32 cellular contexts compared by ENCODE assay signal in the genomic region with DNA sequence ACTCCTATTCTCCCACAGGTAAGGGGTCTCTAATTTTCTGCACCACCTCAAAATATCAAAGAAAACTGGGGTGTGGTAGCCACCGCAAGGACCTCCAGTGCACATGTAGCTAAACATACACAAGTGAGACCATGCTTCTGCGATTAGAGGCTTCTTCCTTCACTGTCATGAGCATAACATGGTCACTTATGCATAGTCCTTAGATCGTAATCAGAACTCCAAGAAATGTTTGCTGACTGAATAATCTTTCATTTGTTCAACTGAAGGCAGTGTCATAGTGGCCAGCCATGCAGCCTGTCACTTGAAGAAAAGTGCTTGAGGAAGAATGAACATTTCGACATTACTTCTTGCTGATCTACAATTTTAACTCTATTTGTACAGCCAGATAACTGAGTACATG. TPM values are rescaled to one million over a fixed set of nuclear protein-coding genes. Genes with fewer than 3 reads are reported as not detected.
"Had no signal": no experiment of that assay in that cellular context is flagged by ENCODE, and none has a peak within 500 bp of the region (broad histone marks: within the 10 kb centered on the region; RNA-seq: fewer than 3 reads in every experiment).

No MANE protein-coding gene starts in this region.

- DNase-seq: activated CD4-positive, alpha-beta T cell treated with anti-CD3 and anti-CD28 coated beads for 1 hour; activated CD4-positive, alpha-beta T cell treated with anti-CD3 and anti-CD28 coated beads for 48 hours; activated CD4-positive, alpha-beta T cell treated with anti-CD3 and anti-CD28 coated beads, Interleukin-2, amount 50 U/mL, for 4 hours; activated CD4-positive, CD25-positive, alpha-beta regulatory T cell; activated CD8-positive, alpha-beta T cell treated with anti-CD3 and anti-CD28 coated beads, Interleukin-2, amount 10 ng/mL, durations not matched to agents 7 days and 5 days; activated gamma-delta T cell treated with Interleukin-2 at 50 U/mL for 16 hours; activated naive CD4-positive, alpha-beta T cell treated with anti-CD3 and anti-CD28 coated beads for 36 hours; activated T-cell treated with anti-CD3 and anti-CD28 coated beads, Interleukin-2, amount 50 U/mL, for 24 hours; anterior cingulate cortex; caudate nucleus; MG63; NCI-H1048; NCI-H1105 treated with DMSO at 0.1 percent for 48 hours; NCI-H1436 treated with DMSO at 0.1 percent for 48 hours; NCI-H1694 treated with DMSO at 0.1 percent for 48 hours; NCI-H2029; NCI-H345; NCI-H524 treated with DMSO at 0.1 percent for 48 hours; SHP77; SJCRH30; SW 1271; T-helper 1 cell; T-helper 2 cell; T-helper 9 cell; WERI-Rb-1 had no signal

- H3K36me3 ChIP-seq: MG63, SJCRH30, WERI-Rb-1 had no signal

- H3K4me3 ChIP-seq: MG63, SJCRH30 had no signal

- H3K27me3 ChIP-seq: SJCRH30 had no signal

- H3K27ac ChIP-seq: SJCRH30, WERI-Rb-1 had no signal

- H3K9me3 ChIP-seq: MG63, SJCRH30 had no signal

- ATAC-seq: activated CD8-positive, alpha-beta T cell treated with anti-CD3 and anti-CD28 coated beads, Interleukin-2, amount 10 ng/mL, durations not matched to agents 7 days and 5 days; activated naive CD4-positive, alpha-beta T cell treated with anti-CD3 and anti-CD28 coated beads, Interleukin-2, amount 50 U/mL, for 72 hours; Panc1 had no signal

RNA-seq across cellular contexts. Expression of a gene that starts 14.6 kb away (rescaled TPM):
- total RNA-seq: activated CD8-positive, alpha-beta T cell treated with anti-CD3 and anti-CD28 coated beads, Interleukin-2, amount 10 ng/mL, durations not matched to agents 7 days and 5 days; activated naive CD4-positive, alpha-beta T cell treated with anti-CD3 and anti-CD28 coated beads for 36 hours; activated naive CD4-positive, alpha-beta T cell treated with anti-CD3 and anti-CD28 coated beads, Interleukin-2, amount 50 U/mL, for 72 hours; NCI-H460 had no signal

RNA-seq across cellular contexts. Expression of a gene that starts 42.3 kb away (rescaled TPM):
- total RNA-seq: activated CD8-positive, alpha-beta T cell treated with anti-CD3 and anti-CD28 coated beads, Interleukin-2, amount 10 ng/mL, durations not matched to agents 7 days and 5 days; activated naive CD4-positive, alpha-beta T cell treated with anti-CD3 and anti-CD28 coated beads for 36 hours; activated naive CD4-positive, alpha-beta T cell treated with anti-CD3 and anti-CD28 coated beads, Interleukin-2, amount 50 U/mL, for 72 hours; activated T-helper 1 cell treated with anti-CD3 and anti-CD28 coated beads, Interleukin-12 subunit alpha, Interleukin-12 subunit beta, Interleukin-2, Interleukin-4 antibody, amounts not matched to agents 30 ng/mL and 10 ng/mL and 1 ng/mL, durations not matched to agents 14 hours and 24 hours and 36 hours; bronchial epithelial cell; cerebellum; NCI-H460; RPMI7951; SJCRH30 had no signal
